Comparison of ENCODE assay signal across 11 cellular contexts in the genomic region with DNA sequence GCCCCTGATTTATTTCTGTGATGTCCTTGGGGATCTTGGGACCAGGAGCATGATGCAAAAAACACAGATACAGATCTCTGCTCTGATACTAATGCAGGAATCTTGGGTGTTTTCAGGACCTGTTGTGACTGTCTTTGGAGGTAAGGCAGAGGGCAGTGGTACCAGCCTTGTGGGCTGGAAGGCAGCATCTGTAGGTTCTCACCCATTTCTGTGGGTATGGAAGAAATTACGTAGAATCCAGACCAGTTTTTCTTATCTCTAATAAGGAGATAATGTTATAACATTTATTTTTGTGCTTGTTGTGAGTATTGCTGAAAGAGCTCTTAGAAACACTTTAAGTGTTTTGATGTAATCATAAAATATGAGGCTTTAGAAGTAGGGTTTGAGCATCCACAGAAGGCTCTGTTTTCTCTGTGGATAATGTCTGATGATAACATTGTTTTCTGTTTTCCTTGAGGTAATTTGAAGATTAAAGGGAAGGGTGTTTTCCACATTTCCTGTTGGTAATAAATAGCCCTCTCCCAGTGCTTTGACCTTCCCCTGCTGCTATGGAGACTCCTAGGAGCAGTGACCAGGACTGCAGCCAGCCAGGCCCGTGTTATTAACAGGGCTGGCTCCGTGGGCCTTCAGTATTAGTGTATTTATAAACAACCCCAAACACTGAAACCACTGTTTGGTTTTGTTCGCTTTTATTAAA. TPM values are rescaled to one million over a fixed set of nuclear protein-coding genes. Genes with fewer than 3 reads are reported as not detected.
DNase-seq lines count a peak whose midpoint lies in the region; ATAC-seq and TF ChIP-seq lines count a peak whose summit lies in the region.
"Had no signal": no experiment of that assay in that cellular context is flagged by ENCODE, and none has a peak within 500 bp of the region (broad histone marks: within the 10 kb centered on the region; RNA-seq: fewer than 3 reads in every experiment).

No MANE protein-coding gene starts in this region.

- H3K9me2 ChIP-seq in PC-9 (ENCODE audit: insufficient read depth), result no peaks in the 10 kb centered on the region

- DNase-seq in NCI-H2029 (lab: John Stamatoyannopoulos, UW), result peak; percentile 11
- DNase-seq in NCI-H2029 treated with DMSO at 0.1 percent for 48 hours (lab: John Stamatoyannopoulos, UW), result no peak
- DNase-seq in left ventricle myocardium inferior, result peak; percentile 45
- DNase-seq in upper lobe of right lung, result no peak
- no peak for DNase-seq in activated naive CD4-positive, alpha-beta T cell (lab: John Stamatoyannopoulos, UW)
- no peak for DNase-seq in PC-9
- DNase-seq in activated CD8-positive, alpha-beta memory T cell treated with anti-CD3 and anti-CD28 coated beads, Interleukin-2, amount 50 U/mL, for 4 hours, result no peak
- DNase-seq: activated CD4-positive, alpha-beta T cell treated with anti-CD3 and anti-CD28 coated beads, Interleukin-2, amount 50 U/mL, for 1 hour; kidney glomerular epithelial cell; T-cell had no signal

- H3K27me3 ChIP-seq in left ventricle myocardium inferior (ENCODE audit: low read depth), result no peaks in the 10 kb centered on the region
- H3K27me3 ChIP-seq in muscle layer of duodenum (ENCODE audit: low read depth, low read length), result no peaks in the 10 kb centered on the region
- no peaks in the 10 kb centered on the region for H3K27me3 ChIP-seq in upper lobe of right lung
- H3K27me3 ChIP-seq in PC-9 (ENCODE audit: insufficient read depth, low read depth), result peaks cover 45% of the 10 kb centered on the region

- TF ChIP-seq CTCF in left ventricle myocardium inferior (IDR thresholded peaks at IDR 0.05; ENCODE audit: borderline replicate concordance) (no peak), upper lobe of right lung (IDR thresholded peaks at IDR 0.05) (peak; percentile 25), PC-9 (conservative IDR thresholded peaks at IDR 0.05) (no peak)

- H3K4me3 ChIP-seq in left ventricle myocardium inferior, result peak overlapping the region; percentile 14
- H3K4me3 ChIP-seq in muscle layer of duodenum (ENCODE audit: low read depth in 1 of 2, low read length in 2 of 2), result no peak overlapping the region
- H3K4me3 ChIP-seq in upper lobe of right lung, result no peak overlapping the region
- no peak overlapping the region for H3K4me3 ChIP-seq in PC-9

- BruUV-seq in PC-9 (replicated peaks; lab: Mats Ljungman, UMichigan), result no TSS peak

- no peak overlapping the region for H2AFZ ChIP-seq in PC-9

- ATAC-seq in upper lobe of right lung, result peak; percentile 58
- ATAC-seq: T-cell had no signal

- no peaks in the 10 kb centered on the region for H3K9me3 ChIP-seq in left ventricle myocardium inferior (replicated peaks)
- no peaks in the 10 kb centered on the region for H3K9me3 ChIP-seq in muscle layer of duodenum (ENCODE audit: control insufficient read depth in 1 of 2, low read length in 2 of 2)
- H3K9me3 ChIP-seq in upper lobe of right lung, result no peaks in the 10 kb centered on the region
- H3K9me3 ChIP-seq in PC-9 (ENCODE audit: insufficient read depth, low read depth), result no peaks in the 10 kb centered on the region

- no peak overlapping the region for H3K4me2 ChIP-seq in PC-9

- H3K27ac ChIP-seq in left ventricle myocardium inferior (replicated peaks), result peak overlapping the region; percentile 77
- peak overlapping the region; percentile 74 for H3K27ac ChIP-seq in muscle layer of duodenum (ENCODE audit: low read length)
- peak overlapping the region; percentile 63 for H3K27ac ChIP-seq in upper lobe of right lung
- H3K27ac ChIP-seq in PC-9, result no peak overlapping the region

- POLR2A ChIA-PET in PC-9 (lab: Charles Lee; ENCODE audit: unreplicated experiment), result no interaction called here

- H3K36me3 ChIP-seq in left ventricle myocardium inferior, result no peaks in the 10 kb centered on the region
- H3K36me3 ChIP-seq in muscle layer of duodenum (ENCODE audit: control insufficient read depth in 1 of 2, insufficient read depth in 2 of 2, low read length in 2 of 2), result no peaks in the 10 kb centered on the region
- no peaks in the 10 kb centered on the region for H3K36me3 ChIP-seq in upper lobe of right lung
- no peaks in the 10 kb centered on the region for H3K36me3 ChIP-seq in PC-9 (ENCODE audit: low read depth)

- no peaks in the 10 kb centered on the region for H4K20me1 ChIP-seq in PC-9 (ENCODE audit: insufficient read depth)

- CTCF ChIA-PET in PC-9 (lab: Charles Lee), result no interaction called here

- H3K4me1 ChIP-seq in left ventricle myocardium inferior, result peaks cover 97% of the 10 kb centered on the region
- H3K4me1 ChIP-seq in muscle layer of duodenum (ENCODE audit: control insufficient read depth in 1 of 2, insufficient read depth in 2 of 2, low read length in 2 of 2), result peaks cover 7 to 24% of the 10 kb centered on the region in 2 donors
- peaks cover 28% of the 10 kb centered on the region for H3K4me1 ChIP-seq in upper lobe of right lung
- no peaks in the 10 kb centered on the region for H3K4me1 ChIP-seq in PC-9 (replicated peaks; ENCODE audit: insufficient read depth)

- no peaks in the 10 kb centered on the region for H3K79me2 ChIP-seq in PC-9 (ENCODE audit: low read depth)

- H3F3A ChIP-seq in PC-9 (ENCODE audit: insufficient read depth, low read depth), result no peaks in the 10 kb centered on the region

- intact Hi-C loops in left ventricle myocardium inferior (cut with micrococcal nuclease), result no loop called here
- intact Hi-C loops in upper lobe of right lung (cut with DNase I), result no loop called here
- intact Hi-C loops in PC-9 (cut with micrococcal nuclease; ENCODE audit: unreplicated experiment), result no loop called here

RNA-seq across cellular contexts. Expression of gene DCP1B, which starts 9.4 kb away (rescaled TPM):
- total RNA-seq in left ventricle myocardium inferior (1.7 TPM), upper lobe of right lung (12.8 TPM), PC-9 (2021) (6.2 and 6.8 TPM in 2 replicates)

RNA-seq across cellular contexts. Expression of gene CACNA1C, which starts 39.1 kb away (rescaled TPM):
- 137 TPM for total RNA-seq in left ventricle myocardium inferior
- total RNA-seq in upper lobe of right lung, result 15.6 TPM
- total RNA-seq in PC-9 (2021), result not detected in 2 replicates

Comparison
In these comparisons a context has a peak if more than half of its experiments do, and no peak if none do; other contexts are left out.
1. DNase-seq: peak in NCI-H2029 (single experiment) and left ventricle myocardium inferior (single experiment); none in NCI-H2029 treated with DMSO at 0.1 percent for 48 hours (single experiment), upper lobe of right lung (single experiment), activated naive CD4-positive, alpha-beta T cell (0 of 4), PC-9 (0 of 2) and activated CD8-positive, alpha-beta memory T cell treated with anti-CD3 and anti-CD28 coated beads, Interleukin-2, amount 50 U/mL, for 4 hours (single experiment).
2. RNA of gene CACNA1C, which starts 39.1 kb away (total RNA-seq): 137 TPM in left ventricle myocardium inferior (single experiment) and 15.6 TPM in upper lobe of right lung (single experiment); not detected in PC-9; every median in the first group is over 10 times any median in the second.